10 cellular contexts compared by ENCODE assay signal in genomic region chr3:133547432-133548041, GRCh38. TPM values are rescaled to one million over a fixed set of nuclear protein-coding genes. Genes with fewer than 3 reads are reported as not detected.
DNase-seq lines count a peak whose midpoint lies in the region; ATAC-seq and TF ChIP-seq lines count a peak whose summit lies in the region.
"Had no signal": no experiment of that assay in that cellular context is flagged by ENCODE, and none has a peak within 500 bp of the region (broad histone marks: within the 10 kb centered on the region; RNA-seq: fewer than 3 reads in every experiment).

No MANE protein-coding gene starts in this region.

- no peaks in the 10 kb centered on the region for H4K20me1 ChIP-seq in hepatocyte (ENCODE audit: insufficient read depth, poor library complexity, severe bottlenecking)

- H3K4me3 ChIP-seq in ascending aorta = no peak overlapping the region
- no peak overlapping the region for H3K4me3 ChIP-seq in hepatocyte
- H3K4me3 ChIP-seq in skeletal muscle satellite cell (ENCODE audit: low read length) = peak overlapping the region; percentile 24
- H3K4me3 ChIP-seq: HAP-1 had no signal

- intact Hi-C loops in ascending aorta (cut with DNase I) = loop anchor here (2.0 kb wide), 1 partner anchor 21 kb away; no protein-coding TSS in a partner anchor

- H3K36me3 Mint-ChIP-seq in activated CD4-positive, alpha-beta memory T cell treated with anti-CD3 and anti-CD28 coated beads, Interleukin-2, amount 10 ng/mL, durations not matched to agents 7 days and 5 days (ENCODE audit: low read depth) = no peaks in the 10 kb centered on the region

- no peaks in the 10 kb centered on the region for H3K4me1 Mint-ChIP-seq in activated CD4-positive, alpha-beta memory T cell treated with anti-CD3 and anti-CD28 coated beads, Interleukin-2, amount 10 ng/mL, durations not matched to agents 7 days and 5 days

- H3K4me2 ChIP-seq in hepatocyte (no peak overlapping the region), skeletal muscle satellite cell (ENCODE audit: low read length) (peak overlapping the region; percentile 63)

- DNase-seq in HCEC 1CT (peak; percentile 65), ascending aorta (ENCODE audit: low spot score in 2 of 2) (peak in 1 of 2 donors; percentile 66), hepatocyte (ENCODE audit: low spot score) (peak; percentile 52), NCI-H187 (lab: John Stamatoyannopoulos, UW) (no peak)
- DNase-seq in activated CD4-positive, alpha-beta memory T cell treated with anti-CD3 and anti-CD28 coated beads, Interleukin-2, amount 10 ng/mL, durations not matched to agents 7 days and 5 days = no peak
- no peak for DNase-seq in stimulated activated CD4-positive, alpha-beta T cell treated with anti-CD3 and anti-CD28 coated beads, Interleukin-2, amount 100 ng/mL, for 24 hours

- H3K4me1 ChIP-seq in ascending aorta (peaks cover 0 to 5% of the 10 kb centered on the region in 2 donors), hepatocyte (ENCODE audit: insufficient read depth) (peaks cover 21% of the 10 kb centered on the region), skeletal muscle satellite cell (ENCODE audit: control insufficient read depth, insufficient read depth, low read length) (peaks cover 24% of the 10 kb centered on the region)
- H3K4me1 ChIP-seq: HAP-1 had no signal

- no peaks in the 10 kb centered on the region for H3K9me3 Mint-ChIP-seq in activated CD4-positive, alpha-beta memory T cell treated with anti-CD3 and anti-CD28 coated beads, Interleukin-2, amount 10 ng/mL, durations not matched to agents 7 days and 5 days

- H2AFZ ChIP-seq in hepatocyte = no peak overlapping the region

- H3K4me3 Mint-ChIP-seq in activated CD4-positive, alpha-beta memory T cell treated with anti-CD3 and anti-CD28 coated beads, Interleukin-2, amount 10 ng/mL, durations not matched to agents 7 days and 5 days = no peak overlapping the region

- no peaks in the 10 kb centered on the region for H3K9me2 ChIP-seq in hepatocyte (replicated peaks; ENCODE audit: insufficient read depth)

- H3K9me3 ChIP-seq in ascending aorta = no peaks in the 10 kb centered on the region
- no peaks in the 10 kb centered on the region for H3K9me3 ChIP-seq in hepatocyte (ENCODE audit: low read depth)
- H3K9me3 ChIP-seq in skeletal muscle satellite cell (replicated peaks; ENCODE audit: low read length) = no peaks in the 10 kb centered on the region
- H3K9me3 ChIP-seq: HAP-1 had no signal

- no peak overlapping the region for H3K27ac Mint-ChIP-seq in activated CD4-positive, alpha-beta memory T cell treated with anti-CD3 and anti-CD28 coated beads, Interleukin-2, amount 10 ng/mL, durations not matched to agents 7 days and 5 days

- H3K27ac ChIP-seq in ascending aorta = peak overlapping the region; percentile 59 to 61
- H3K27ac ChIP-seq in hepatocyte = peak overlapping the region; percentile 64
- H3K27ac ChIP-seq: VCaP had no signal

- no peaks in the 10 kb centered on the region for H3K27me3 ChIP-seq in ascending aorta
- no peaks in the 10 kb centered on the region for H3K27me3 ChIP-seq in hepatocyte
- no peaks in the 10 kb centered on the region for H3K27me3 ChIP-seq in skeletal muscle satellite cell (ENCODE audit: control insufficient read depth, insufficient read depth, low read length)

- no peaks in the 10 kb centered on the region for H3K79me2 ChIP-seq in hepatocyte

- peaks cover 1% of the 10 kb centered on the region for H3K27me3 Mint-ChIP-seq in activated CD4-positive, alpha-beta memory T cell treated with anti-CD3 and anti-CD28 coated beads, Interleukin-2, amount 10 ng/mL, durations not matched to agents 7 days and 5 days

- POLR2A ChIA-PET in activated CD4-positive, alpha-beta memory T cell treated with anti-CD3 and anti-CD28 coated beads, Interleukin-2, amount 10 ng/mL, durations not matched to agents 7 days and 5 days (lab: Charles Lee) = no interaction called here

- ATAC-seq in GM21737 (IDR thresholded peaks at IDR 0.05; ENCODE audit: unreplicated experiment) = no peak

- CTCF ChIA-PET in activated CD4-positive, alpha-beta memory T cell treated with anti-CD3 and anti-CD28 coated beads, Interleukin-2, amount 10 ng/mL, durations not matched to agents 7 days and 5 days (lab: Charles Lee) = interaction anchor here (0.5 to 0.9 kb wide), 3 partner anchors 8 to 124 kb away, joined by 3 to 4 read pairs (median 3); no protein-coding TSS in a partner anchor

- TF ChIP-seq CTCF in ascending aorta (IDR thresholded peaks at IDR 0.05) (no peak), hepatocyte (IDR thresholded peaks at IDR 0.05; ENCODE audit: poor library complexity) (no peak)

- 43% methylated on average over 3 of the region's 3 CpGs for WGBS in hepatocyte (ENCODE audit: low lambda C conversion rate, missing lambda C conversion rate)

- H3K36me3 ChIP-seq in ascending aorta = no peaks in the 10 kb centered on the region
- no peaks in the 10 kb centered on the region for H3K36me3 ChIP-seq in hepatocyte (replicated peaks; ENCODE audit: insufficient read depth, low read depth)
- H3K36me3 ChIP-seq in skeletal muscle satellite cell (ENCODE audit: insufficient read depth, low read length) = no peaks in the 10 kb centered on the region
- H3K36me3 ChIP-seq: HAP-1 had no signal

- H3K9ac ChIP-seq in skeletal muscle satellite cell (ENCODE audit: low read depth, low read length) = peak overlapping the region; percentile 70

RNA-seq across cellular contexts. Expression of gene CDV3, which starts 25.9 kb away (rescaled TPM):
- total RNA-seq in ascending aorta (24.6 TPM), hepatocyte (223 and 243 TPM in 2 replicates)
- 96.2 and 97.6 TPM in 2 replicates for polyA plus RNA-seq in hepatocyte
- total RNA-seq in skeletal muscle satellite cell (2012; rRNA removed) = 121 and 149 TPM in 2 replicates
- 100 to 1,000 TPM; 198 to 211 TPM for total RNA-seq in activated CD4-positive, alpha-beta memory T cell treated with anti-CD3 and anti-CD28 coated beads, Interleukin-2, amount 10 ng/mL, durations not matched to agents 7 days and 5 days

Comparison
In these comparisons a context has a peak if more than half of its experiments do, and no peak if none do; other contexts are left out.
1. DNase-seq: peak in HCEC 1CT (single experiment) and hepatocyte (single experiment); none in NCI-H187 (0 of 2), activated CD4-positive, alpha-beta memory T cell treated with anti-CD3 and anti-CD28 coated beads, Interleukin-2, amount 10 ng/mL, durations not matched to agents 7 days and 5 days (single experiment) and stimulated activated CD4-positive, alpha-beta T cell treated with anti-CD3 and anti-CD28 coated beads, Interleukin-2, amount 100 ng/mL, for 24 hours (0 of 2).